ENCODE assay signal across 8 cellular contexts in the genomic region with DNA sequence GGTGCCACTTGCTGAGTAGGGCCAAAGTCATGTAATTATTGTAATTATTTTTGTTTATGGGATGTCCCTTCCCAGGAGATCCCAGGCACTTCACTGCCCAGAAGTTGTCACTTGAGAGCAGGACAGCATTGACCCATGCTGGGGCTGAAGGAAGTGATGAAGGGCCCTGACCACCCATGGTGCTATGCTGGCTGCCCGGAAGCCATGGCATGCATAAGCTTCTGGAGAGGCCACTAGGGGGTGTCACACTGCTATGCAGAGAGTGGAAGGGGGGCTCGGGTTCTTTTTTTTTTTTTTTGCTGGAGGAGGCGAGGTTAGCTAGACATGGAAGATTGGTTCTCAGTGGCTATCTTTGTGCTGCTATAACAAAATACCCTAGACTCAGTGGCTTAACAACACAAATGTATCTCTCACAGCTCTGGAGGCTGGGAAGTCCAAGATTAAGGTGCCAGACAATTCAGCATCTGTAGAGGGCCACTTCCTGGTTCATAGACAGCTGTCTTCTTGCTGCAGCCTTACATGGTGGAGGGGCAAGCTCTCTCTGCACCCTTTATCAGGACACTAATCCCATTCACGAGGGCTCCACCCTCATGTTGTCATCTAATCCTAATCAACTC.
DNase-seq lines count a peak whose midpoint lies in the region; ATAC-seq, FAIRE-seq and TF ChIP-seq lines count a peak whose summit lies in the region.

No MANE protein-coding gene starts in this region.

- CTCF ChIA-PET in HEK293 (lab: Yijun Ruan, JAX) (interaction anchor here (0.6 to 6.3 kb wide), 30 partner anchors 9 to 854 kb away, joined by 3 to 129 read pairs (median 4); no protein-coding TSS in a partner anchor), HepG2 (lab: Yijun Ruan, JAX; ENCODE audit: low intra/inter-chr PET ratio, low total read pairs) (interaction anchor here (1.8 kb wide), 1 partner anchor 152 kb away, joined by 6 read pairs; no protein-coding TSS in a partner anchor), T-cell (lab: Charles Lee) (interaction anchor here in 1 of 2 donors (0.6 kb wide), 1 partner anchor 269 kb away, joined by 5 read pairs; no protein-coding TSS in a partner anchor)

- TF ChIP-seq POLR2A in GM12891 (IDR thresholded peaks at IDR 0.05; ENCODE audit: low read depth, low read length) (no peak), HepG2 (IDR thresholded peaks at IDR 0.05; ENCODE audit: insufficient read depth in 1 of 2, low read depth in 2 of 2, low read length in 2 of 2) (no peak)

- DNase-seq in GM12891 (ENCODE audit: insufficient read length, low spot score) (peak; percentile 32), SJSA1 (ENCODE audit: low read depth in 1 of 2, low spot score in 2 of 2) (peak; percentile 51 to 72), HepG2 (ENCODE audit: low spot score) (peak; percentile 19), T-cell (no peak)
- no peak for DNase-seq in activated CD4-positive, CD25-positive, alpha-beta regulatory T cell (lab: John Stamatoyannopoulos, UW)

- intact Hi-C loops in HepG2 (cut with micrococcal nuclease; ENCODE audit: unreplicated experiment) = loop anchor here (1.0 kb wide), 3 partner anchors 152 to 225 kb away; no protein-coding TSS in a partner anchor

- H3K27ac Mint-ChIP-seq in T-cell = no peak overlapping the region

- TF ChIP-seq EP300 in HepG2 (IDR thresholded peaks at IDR 0.05; ENCODE audit: low read depth in 2 of 2, low read length in 2 of 2) (no peak), HepG2 (CRISPR knock-in tag; IDR thresholded peaks at IDR 0.05; ENCODE audit: borderline replicate concordance) (no peak)

- H3K4me3 Mint-ChIP-seq in T-cell = no peak overlapping the region

- H4K20me1 ChIP-seq in HepG2 (ENCODE audit: insufficient read depth, low read length) = no peaks in the 10 kb centered on the region

- no peak overlapping the region for H3K9ac ChIP-seq in HepG2 (ENCODE audit: insufficient read depth, low read depth, low read length)

- H3K36me3 ChIP-seq in HEK293 (ENCODE audit: control insufficient read depth in 2 of 2, insufficient read depth in 1 of 2, low read length in 2 of 2) (no peaks in the 10 kb centered on the region), SJSA1 (no peaks in the 10 kb centered on the region), HepG2 (replicated peaks in 1 of 2; ENCODE audit: control insufficient read depth in 1 of 2, insufficient read depth in 2 of 2, low read length in 2 of 2) (no peaks in the 10 kb centered on the region)

- H3K27ac ChIP-seq in HEK293 (ENCODE audit: extremely low read depth, low read depth, low read length) (no peak overlapping the region), SJSA1 (no peak overlapping the region), HepG2 (ENCODE audit: extremely low read length, insufficient read depth, low read length) (no peak overlapping the region)

- H3K4me3 ChIP-seq in HEK293 (ENCODE audit: low read depth, low read length) (no peak overlapping the region), SJSA1 (no peak overlapping the region), HepG2 (replicated peaks in 1 of 3; ENCODE audit: insufficient read depth in 1 of 3, low read depth in 2 of 3, low read length in 3 of 3) (no peak overlapping the region)

- no peaks in the 10 kb centered on the region for H3K4me1 Mint-ChIP-seq in T-cell

- no peak overlapping the region for H2AFZ ChIP-seq in HepG2 (ENCODE audit: low read length)

- H3K27me3 Mint-ChIP-seq in T-cell = no peaks in the 10 kb centered on the region

- no peaks in the 10 kb centered on the region for H3K79me2 ChIP-seq in HepG2 (ENCODE audit: insufficient read depth, low read length)

- BruUV-seq in HepG2 (replicated peaks; lab: Mats Ljungman, UMichigan) = no TSS peak

- H3K27me3 ChIP-seq in SJSA1 (replicated peaks) (no peaks in the 10 kb centered on the region), HepG2 (ENCODE audit: control insufficient read depth in 1 of 2, insufficient read depth in 2 of 2, low read length in 2 of 2) (no peaks in the 10 kb centered on the region; a peak in 1 of 5 replicates)

- no peaks in the 10 kb centered on the region for H3K4me1 ChIP-seq in HEK293 (ENCODE audit: control insufficient read depth, insufficient read depth, low read length)
- H3K4me1 ChIP-seq in SJSA1 (replicated peaks) = peaks cover 4% of the 10 kb centered on the region; the same call in 1 of the 2 replicates
- H3K4me1 ChIP-seq in HepG2 (ENCODE audit: insufficient read depth, low read length) = no peaks in the 10 kb centered on the region

- 8% methylated on average over 4 of the region's 4 CpGs for WGBS in HepG2 (ENCODE audit: low lambda C conversion rate)

- TF ChIP-seq RAD21 in HepG2 (CRISPR knock-in tag; IDR thresholded peaks at IDR 0.05) = no peak

- H3K9me3 ChIP-seq in HEK293 (ENCODE audit: control insufficient read depth, insufficient read depth, low read depth, low read length) = no peaks in the 10 kb centered on the region
- H3K9me3 ChIP-seq in SJSA1 (replicated peaks) = no peaks in the 10 kb centered on the region
- no peaks in the 10 kb centered on the region for H3K9me3 ChIP-seq in HepG2 (ENCODE audit: low read length)

- in situ Hi-C loops in HepG2 (cut with HindIII; ENCODE audit: extremely low pct_ligation_motif_present, low pct_unique_long_range_greater_than_20kb) = no loop called here

- POLR2A ChIA-PET in HEK293 (lab: Yijun Ruan, JAX) (no interaction called here), HepG2 (lab: Yijun Ruan, JAX) (no interaction called here), T-cell (lab: Charles Lee) (no interaction called here)

- peak; percentile 84 for ATAC-seq in HepG2
- ATAC-seq in T-cell (replicated peaks in 1 of 4) = no peak
- ATAC-seq in HG03378 (IDR thresholded peaks at IDR 0.05; ENCODE audit: unreplicated experiment) = no peak
- ATAC-seq in HG02588 (IDR thresholded peaks at IDR 0.05; ENCODE audit: unreplicated experiment) = no peak

- no peaks in the 10 kb centered on the region for H3K36me3 Mint-ChIP-seq in T-cell

- H3K9me3 Mint-ChIP-seq in T-cell = no peaks in the 10 kb centered on the region

- FAIRE-seq in GM12891 (lab: Jason Lieb, UNC) (peak; percentile 38), HepG2 (lab: Jason Lieb, UNC) (no peak)

- TF ChIP-seq CTCF in HEK293 (tag by site-specific recombination; IDR thresholded peaks at IDR 0.05) (peak; percentile 56), HepG2 (CRISPR knock-in tag; IDR thresholded peaks at IDR 0.05) (peak; percentile 56)

- H3K4me2 ChIP-seq in HepG2 (ENCODE audit: low read depth, low read length) = no peak overlapping the region

TF ChIP-seq in GM12891, 5 proteins besides CTCF, POLR2A, EP300 and RAD21:
- TF ChIP-seq POLR2AphosphoS5 (IDR thresholded peaks at IDR 0.05; ENCODE audit: low read depth, low read length) = no peak
- peak; percentile 79; the same call in 1 of the 2 replicates for TF ChIP-seq POU2F2 (IDR thresholded peaks at IDR 0.05; ENCODE audit: low read depth, low read length)
- TF ChIP-seq TAF1 (IDR thresholded peaks at IDR 0.05; ENCODE audit: low read depth, low read length) = no peak
- TF ChIP-seq PAX5 (IDR thresholded peaks at IDR 0.05; ENCODE audit: insufficient read depth, low read length, severe bottlenecking) = no peak
- TF ChIP-seq SPI1 (IDR thresholded peaks at IDR 0.05; ENCODE audit: low read depth, low read length) = no peak

TF ChIP-seq in HEK293, 187 proteins besides CTCF, POLR2A, EP300 and RAD21 (continues in another document):
- TF ChIP-seq KLF16 (tag by site-specific recombination; IDR thresholded peaks at IDR 0.05) = no peak
- 0 out of 2 replicates have a peak, but pooled peaks have one; percentile 22 for TF ChIP-seq GLIS1 (tag by site-specific recombination; IDR thresholded peaks at IDR 0.05)
- TF ChIP-seq ZNF843 (tag by site-specific recombination; IDR thresholded peaks at IDR 0.05) = 0 out of 2 replicates have a peak, but pooled peaks have one; percentile 29
- no peak for TF ChIP-seq ZBTB20 (tag by site-specific recombination; IDR thresholded peaks at IDR 0.05)
- 0 out of 2 replicates have a peak, but pooled peaks have one; percentile 16 for TF ChIP-seq ZNF530 (tag by site-specific recombination; IDR thresholded peaks at IDR 0.05; ENCODE audit: low read depth)
- 0 out of 2 replicates have a peak, but pooled peaks have one; percentile 42 for TF ChIP-seq ZNF324 (tag by site-specific recombination; IDR thresholded peaks at IDR 0.05)
- TF ChIP-seq GLIS2 (tag by site-specific recombination; IDR thresholded peaks at IDR 0.05) = peak; percentile 51

TF ChIP-seq in HepG2, 621 proteins besides CTCF, POLR2A, EP300 and RAD21:
- TF ChIP-seq STAG1 (CRISPR knock-in tag; IDR thresholded peaks at IDR 0.05) = peak; percentile 50
- TF ChIP-seq CC2D1A (CRISPR knock-in tag; IDR thresholded peaks at IDR 0.05) = no peak
- TF ChIP-seq, protein P1, sequence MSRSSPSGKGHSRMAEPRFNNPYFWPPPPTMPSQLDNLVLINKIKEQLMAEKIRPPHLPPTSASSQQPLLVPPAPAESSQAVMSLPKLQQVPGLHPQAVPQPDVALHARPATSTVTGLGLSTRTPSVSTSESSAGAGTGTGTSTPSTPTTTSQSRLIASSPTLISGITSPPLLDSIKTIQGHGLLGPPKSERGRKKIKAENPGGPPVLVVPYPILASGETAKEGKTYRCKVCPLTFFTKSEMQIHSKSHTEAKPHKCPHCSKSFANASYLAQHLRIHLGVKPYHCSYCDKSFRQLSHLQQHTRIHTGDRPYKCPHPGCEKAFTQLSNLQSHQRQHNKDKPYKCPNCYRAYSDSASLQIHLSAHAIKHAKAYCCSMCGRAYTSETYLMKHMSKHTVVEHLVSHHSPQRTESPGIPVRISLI (CRISPR knock-in tag; IDR thresholded peaks at IDR 0.05; ENCODE audit: borderline replicate concordance) = peak; percentile 75; the same call in 1 of the 2 replicates
- TF ChIP-seq ZNF564 (CRISPR knock-in tag; IDR thresholded peaks at IDR 0.05) = 0 out of 2 replicates have a peak, but pooled peaks have one; percentile 56
- TF ChIP-seq ZBTB8A (CRISPR knock-in tag; IDR thresholded peaks at IDR 0.05; ENCODE audit: borderline replicate concordance, low read depth) = no peak
- peak; percentile 23; the same call in 1 of the 2 replicates for TF ChIP-seq SMC3 (IDR thresholded peaks at IDR 0.05; ENCODE audit: low read length)

Comparison
In these comparisons a context has a peak if more than half of its experiments do, and no peak if none do; other contexts are left out.
1. DNase-seq: peak in GM12891 (single experiment), SJSA1 (2 of 2) and HepG2 (single experiment); none in T-cell (0 of 34) and activated CD4-positive, CD25-positive, alpha-beta regulatory T cell (0 of 4).